29 cellular contexts compared by ENCODE assay signal in the genomic region with DNA sequence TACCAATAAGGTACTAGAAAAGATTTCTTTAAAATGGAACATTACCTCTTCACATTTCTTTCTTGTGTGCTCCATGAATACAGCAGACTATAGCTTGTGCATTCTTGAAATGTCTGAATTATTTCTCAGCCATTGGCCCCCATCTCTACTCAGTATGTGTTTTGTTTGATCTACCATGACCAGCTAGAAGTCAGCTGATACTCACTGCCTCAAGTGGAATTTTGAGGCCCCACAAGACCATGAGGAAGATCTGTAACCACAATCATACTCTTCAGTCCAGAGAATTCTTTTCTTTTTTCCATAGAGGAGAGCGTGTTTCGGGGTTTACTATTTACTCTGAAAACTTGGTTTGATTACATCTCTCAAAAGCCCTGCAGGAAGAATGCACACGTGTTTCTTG.
"Had no signal": no experiment of that assay in that cellular context is flagged by ENCODE, and none has a peak within 500 bp of the region (broad histone marks: within the 10 kb centered on the region; RNA-seq: fewer than 3 reads in every experiment).

No MANE protein-coding gene starts in this region.

- H3K4me2 ChIP-seq: neural progenitor cell had no signal

- H3K4me1 ChIP-seq: left ventricle myocardium inferior, neural progenitor cell, suprapubic skin, tibial artery, uterus had no signal

- H3K36me3 Mint-ChIP-seq: mesothelial cell of epicardium; naive B cell; natural killer cell; neural progenitor cell; stimulated activated effector memory CD8-positive, alpha-beta T cell treated with anti-CD3 and anti-CD28 coated beads, Interleukin-12 subunit alpha, Interleukin-12 subunit beta, amount 100 ng/mL, for 72 hours; type B pancreatic cell had no signal

- H3K27me3 ChIP-seq: neural progenitor cell, neutrophil, ovary, suprapubic skin, tibial artery, uterus had no signal

- H3K4me3 Mint-ChIP-seq: mesothelial cell of epicardium; naive B cell; natural killer cell; nephron progenitor cell; neural progenitor cell; stimulated activated effector memory CD8-positive, alpha-beta T cell treated with anti-CD3 and anti-CD28 coated beads, Interleukin-12 subunit alpha, Interleukin-12 subunit beta, amount 100 ng/mL, for 72 hours; stimulated activated naive CD8-positive, alpha-beta T cell treated with anti-CD3 and anti-CD28 coated beads, Interleukin-15, Interleukin-2, amounts not matched to agents 100 ng/mL and 50 ng/mL, for 24 hours; type B pancreatic cell had no signal

- H3K36me3 ChIP-seq: left ventricle myocardium inferior, neural progenitor cell, neutrophil, ovary, suprapubic skin, thoracic aorta, tibial artery, uterus had no signal

- H3K4me1 Mint-ChIP-seq: mesothelial cell of epicardium; naive B cell; natural killer cell; nephron progenitor cell; stimulated activated effector memory CD8-positive, alpha-beta T cell treated with anti-CD3 and anti-CD28 coated beads, Interleukin-12 subunit alpha, Interleukin-12 subunit beta, amount 100 ng/mL, for 72 hours had no signal

- H3K27ac ChIP-seq: left ventricle myocardium inferior, neural progenitor cell, neutrophil, ovary, skin epidermis, suprapubic skin, thoracic aorta, tibial artery, uterus had no signal

- ATAC-seq: natural killer cell; right cardiac atrium; sciatic nerve; stimulated activated effector memory CD8-positive, alpha-beta T cell treated with anti-CD3 and anti-CD28 coated beads, Interleukin-12 subunit alpha, Interleukin-12 subunit beta, amount 100 ng/mL, for 72 hours had no signal

- H3K27me3 Mint-ChIP-seq: progenitor cell of endocrine pancreas; stimulated activated naive CD8-positive, alpha-beta T cell treated with anti-CD3 and anti-CD28 coated beads, Interleukin-15, Interleukin-2, amounts not matched to agents 100 ng/mL and 50 ng/mL, for 24 hours had no signal

- H3K4me3 ChIP-seq: left ventricle myocardium inferior, lung, neural progenitor cell, ovary, skin epidermis, suprapubic skin, thoracic aorta, tibial artery, uterus had no signal

- H3K27ac Mint-ChIP-seq: mesothelial cell of epicardium; naive B cell; natural killer cell; nephron progenitor cell; neural progenitor cell; progenitor cell of endocrine pancreas; stimulated activated effector memory CD8-positive, alpha-beta T cell treated with anti-CD3 and anti-CD28 coated beads, Interleukin-12 subunit alpha, Interleukin-12 subunit beta, amount 100 ng/mL, for 72 hours; stimulated activated naive CD8-positive, alpha-beta T cell treated with anti-CD3 and anti-CD28 coated beads, Interleukin-15, Interleukin-2, amounts not matched to agents 100 ng/mL and 50 ng/mL, for 24 hours; type B pancreatic cell had no signal

- DNase-seq: kidney; left ventricle myocardium inferior; mesendoderm; naive B cell; natural killer cell; nephron progenitor cell; occipital lobe; ovary; retina; right cardiac atrium; stimulated activated CD4-positive, alpha-beta T cell treated with anti-CD3 and anti-CD28 coated beads, Interleukin-12 subunit alpha, Interleukin-12 subunit beta, amount 100 ng/mL, for 4 hours; stimulated activated CD4-positive, alpha-beta T cell treated with anti-CD3 and anti-CD28 coated beads, Interleukin-15, amount 100 ng/mL, for 24 hours; stimulated activated CD4-positive, alpha-beta T cell treated with anti-CD3 and anti-CD28 coated beads, Interleukin-2, amount 100 ng/mL, for 24 hours; stimulated activated CD4-positive, alpha-beta T cell treated with anti-CD3 and anti-CD28 coated beads, Interleukin-4, amount 100 ng/mL, for 24 hours; stimulated activated naive CD4-positive, alpha-beta T cell; tibial artery; uterus had no signal

- H2AFZ ChIP-seq: neural progenitor cell had no signal

- H3K9me3 ChIP-seq: neutrophil, ovary, suprapubic skin, thoracic aorta, tibial artery, uterus had no signal
